ENCODE assay signal across 1 cellular context in the genomic region with DNA sequence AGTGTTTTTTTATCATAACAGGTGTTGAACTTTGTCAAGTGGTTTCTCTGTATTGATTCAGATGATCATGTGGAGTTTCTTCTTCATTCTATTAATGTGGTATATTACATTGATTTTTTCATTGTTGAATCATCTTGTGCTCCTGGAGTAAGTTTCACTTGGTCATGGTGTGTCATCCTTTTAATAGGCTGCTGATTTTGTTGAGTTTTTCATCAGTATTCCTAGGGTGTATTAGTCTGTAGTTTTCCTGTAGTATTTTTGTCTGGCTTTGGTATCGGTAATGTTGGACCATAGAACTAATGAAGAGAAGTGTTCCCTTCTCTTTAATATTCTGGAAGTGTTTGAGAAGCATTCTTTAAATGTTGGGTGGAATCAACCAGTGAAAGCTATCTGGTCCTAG.
TF ChIP-seq lines count a peak whose summit lies in the region.

No MANE protein-coding gene starts in this region.

TF ChIP-seq in HCT116, 20 proteins besides CTCF, POLR2A, EP300 and RAD21 (continued from another document):
- TF ChIP-seq, protein P1, sequence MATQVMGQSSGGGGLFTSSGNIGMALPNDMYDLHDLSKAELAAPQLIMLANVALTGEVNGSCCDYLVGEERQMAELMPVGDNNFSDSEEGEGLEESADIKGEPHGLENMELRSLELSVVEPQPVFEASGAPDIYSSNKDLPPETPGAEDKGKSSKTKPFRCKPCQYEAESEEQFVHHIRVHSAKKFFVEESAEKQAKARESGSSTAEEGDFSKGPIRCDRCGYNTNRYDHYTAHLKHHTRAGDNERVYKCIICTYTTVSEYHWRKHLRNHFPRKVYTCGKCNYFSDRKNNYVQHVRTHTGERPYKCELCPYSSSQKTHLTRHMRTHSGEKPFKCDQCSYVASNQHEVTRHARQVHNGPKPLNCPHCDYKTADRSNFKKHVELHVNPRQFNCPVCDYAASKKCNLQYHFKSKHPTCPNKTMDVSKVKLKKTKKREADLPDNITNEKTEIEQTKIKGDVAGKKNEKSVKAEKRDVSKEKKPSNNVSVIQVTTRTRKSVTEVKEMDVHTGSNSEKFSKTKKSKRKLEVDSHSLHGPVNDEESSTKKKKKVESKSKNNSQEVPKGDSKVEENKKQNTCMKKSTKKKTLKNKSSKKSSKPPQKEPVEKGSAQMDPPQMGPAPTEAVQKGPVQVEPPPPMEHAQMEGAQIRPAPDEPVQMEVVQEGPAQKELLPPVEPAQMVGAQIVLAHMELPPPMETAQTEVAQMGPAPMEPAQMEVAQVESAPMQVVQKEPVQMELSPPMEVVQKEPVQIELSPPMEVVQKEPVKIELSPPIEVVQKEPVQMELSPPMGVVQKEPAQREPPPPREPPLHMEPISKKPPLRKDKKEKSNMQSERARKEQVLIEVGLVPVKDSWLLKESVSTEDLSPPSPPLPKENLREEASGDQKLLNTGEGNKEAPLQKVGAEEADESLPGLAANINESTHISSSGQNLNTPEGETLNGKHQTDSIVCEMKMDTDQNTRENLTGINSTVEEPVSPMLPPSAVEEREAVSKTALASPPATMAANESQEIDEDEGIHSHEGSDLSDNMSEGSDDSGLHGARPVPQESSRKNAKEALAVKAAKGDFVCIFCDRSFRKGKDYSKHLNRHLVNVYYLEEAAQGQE (IDR thresholded peaks at IDR 0.05; ENCODE audit: low read depth) = no peak
